1 cellular context compared by ENCODE assay signal in genomic region chr19:1354496-1355257, GRCh38.
TF ChIP-seq lines count a peak whose summit lies in the region.

No MANE protein-coding gene starts in this region.

TF ChIP-seq in GM12878, 131 proteins besides CTCF, POLR2A, EP300 and RAD21 (continued from another document):
- TF ChIP-seq EZH2 (IDR thresholded peaks at IDR 0.05; ENCODE audit: borderline replicate concordance, control insufficient read depth, low read depth, low read length) (no peak), EGR1 (IDR thresholded peaks at IDR 0.05; ENCODE audit: borderline replicate concordance in 1 of 2, low read depth in 2 of 2, low read length in 2 of 2) (peak in 1 of 2 experiments; percentile 50; a peak in 1 of 3 replicates), SP1 (IDR thresholded peaks at IDR 0.05; ENCODE audit: low read depth, low read length) (peak; percentile 64), GATAD2B (conservative IDR thresholded peaks at IDR 0.05; ENCODE audit: low read depth) (0 out of 2 replicates have a peak, but pooled peaks have one; percentile 27), IKZF1 (conservative IDR thresholded peaks at IDR 0.05) (peak; percentile 93), KAT2A (conservative IDR thresholded peaks at IDR 0.05; ENCODE audit: control insufficient read depth, low read depth, low read length) (no peak), RELA (IDR thresholded peaks at IDR 0.05; ENCODE audit: borderline replicate concordance, partially characterized antibody) (peak; percentile 45), IKZF2 (IDR thresholded peaks at IDR 0.05) (peak; percentile 66 to 79; a peak in 3 of 4 replicates), ZNF207 (IDR thresholded peaks at IDR 0.05; ENCODE audit: borderline replicate concordance) (0 out of 2 replicates have a peak, but pooled peaks have one; percentile 58), GABPA (IDR thresholded peaks at IDR 0.05; ENCODE audit: low read depth) (no peak), NBN (IDR thresholded peaks at IDR 0.05) (0 out of 2 replicates have a peak, but pooled peaks have one; percentile 10), BHLHE40 (IDR thresholded peaks at IDR 0.05; ENCODE audit: borderline replicate concordance in 1 of 2, low read depth in 2 of 2, low read length in 1 of 2) (peak in 1 of 2 experiments; percentile 34; a peak in 1 of 4 replicates), MEF2B (IDR thresholded peaks at IDR 0.05; ENCODE audit: partially characterized antibody, poor library complexity, severe bottlenecking) (no peak), FOXM1 (IDR thresholded peaks at IDR 0.05; ENCODE audit: low read depth, low read length) (no peak), CREB1 (IDR thresholded peaks at IDR 0.05; ENCODE audit: low read depth) (peak; percentile 38; the same call in 1 of the 2 replicates), RBBP5 (conservative IDR thresholded peaks at IDR 0.05) (no peak), RELB (IDR thresholded peaks at IDR 0.05; ENCODE audit: low read depth) (peak; percentile 44; the same call in 1 of the 2 replicates), HDGF (IDR thresholded peaks at IDR 0.05) (no peak), TAF1 (IDR thresholded peaks at IDR 0.05; ENCODE audit: borderline replicate concordance, low read depth, low read length) (peak; percentile 42; the same call in 1 of the 2 replicates), LARP7 (IDR thresholded peaks at IDR 0.05) (peak; percentile 5; the same call in 1 of the 2 replicates), BCL3 (IDR thresholded peaks at IDR 0.05; ENCODE audit: borderline replicate concordance, insufficient read depth, low read depth, low read length, poor library complexity, severe bottlenecking) (no peak), ZZZ3 (IDR thresholded peaks at IDR 0.05; ENCODE audit: control insufficient read depth, insufficient read length, low read depth) (no peak), HSF1 (IDR thresholded peaks at IDR 0.05; ENCODE audit: low read depth, low read length) (peak; percentile 99), SMAD5 (IDR thresholded peaks at IDR 0.05; ENCODE audit: low read depth) (peak; percentile 24; the same call in 1 of the 2 replicates), POLR2AphosphoS2 (IDR thresholded peaks at IDR 0.05; ENCODE audit: low read depth, low read length) (peak; percentile 76; the same call in 1 of the 2 replicates), ZBED1 (IDR thresholded peaks at IDR 0.05; ENCODE audit: borderline replicate concordance) (no peak), SMARCA5 (IDR thresholded peaks at IDR 0.05) (peak; percentile 36; the same call in 1 of the 2 replicates), HDAC2 (IDR thresholded peaks at IDR 0.05) (no peak), TCF3 (IDR thresholded peaks at IDR 0.05; ENCODE audit: borderline replicate concordance, insufficient read depth, low read depth, low read length) (no peak), SIN3A (IDR thresholded peaks at IDR 0.05; ENCODE audit: low read depth, low read length) (peak; percentile 11; the same call in 1 of the 2 replicates), SRF (IDR thresholded peaks at IDR 0.05; ENCODE audit: low read depth in 2 of 2, low read length in 2 of 2) (no peak), EED (IDR thresholded peaks at IDR 0.05; ENCODE audit: low read depth) (peak; percentile 54), TCF12 (IDR thresholded peaks at IDR 0.05; ENCODE audit: low read depth, low read length) (no peak), SPI1 (IDR thresholded peaks at IDR 0.05; ENCODE audit: borderline replicate concordance, insufficient read depth, low read depth, low read length) (no peak), MYB (IDR thresholded peaks at IDR 0.05; ENCODE audit: borderline replicate concordance, low read depth, low read length) (no peak)
TF ChIP-seq in GM12878: peak in this region for 20.
